In the genomic region with DNA sequence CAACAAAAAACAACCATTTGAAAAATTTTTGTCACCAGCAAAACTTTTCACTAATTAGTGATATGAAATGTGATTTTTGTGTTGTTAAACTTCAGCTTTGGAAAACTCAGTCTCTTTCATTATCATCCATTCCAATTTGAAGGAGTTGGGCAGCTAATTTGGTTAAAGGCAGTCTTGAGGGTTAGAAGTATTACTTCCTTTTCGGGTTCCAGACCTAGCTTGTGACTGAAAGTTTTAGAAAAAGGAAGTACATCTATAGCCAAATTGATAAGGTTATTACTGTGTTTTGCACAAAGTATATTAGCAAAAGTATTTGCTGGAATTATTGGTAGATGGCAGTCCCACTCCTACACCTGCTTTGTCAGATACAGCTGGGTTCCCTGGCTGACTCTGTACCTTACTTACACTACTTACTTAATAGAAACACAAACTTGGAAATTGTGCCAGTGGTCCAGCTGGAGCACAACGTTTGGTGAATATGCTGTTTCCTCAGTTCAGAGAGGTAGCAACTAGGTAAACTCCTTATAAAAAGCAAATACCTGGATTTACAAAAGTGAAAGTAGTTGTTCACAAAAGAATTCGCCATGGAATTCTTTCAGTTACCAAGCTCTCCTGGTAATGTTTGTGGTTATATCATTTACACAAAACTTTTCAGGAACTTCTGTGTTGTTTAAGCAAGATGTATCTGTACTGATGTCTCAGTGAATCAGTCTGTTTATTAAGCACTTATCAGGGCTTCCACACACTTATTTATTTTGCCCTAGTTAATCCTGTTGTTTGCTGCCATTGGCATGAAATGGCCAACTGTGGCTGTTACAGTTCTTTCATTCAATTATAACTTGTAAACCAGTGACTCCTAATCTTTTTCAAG, we compare ENCODE assay signal across 8 cellular contexts. TPM values are rescaled to one million over a fixed set of nuclear protein-coding genes. Genes with fewer than 3 reads are reported as not detected.
DNase-seq lines count a peak whose midpoint lies in the region; ATAC-seq and TF ChIP-seq lines count a peak whose summit lies in the region.

No MANE protein-coding gene starts in this region.

- peaks cover 22% of the 10 kb centered on the region for H3K4me1 ChIP-seq in Karpas-422 (ENCODE audit: low read length)
- no peaks in the 10 kb centered on the region for H3K4me1 ChIP-seq in fibroblast of lung (ENCODE audit: control insufficient read depth, extremely low read depth, insufficient read depth, low read length)

- H3K9ac ChIP-seq in Karpas-422 (ENCODE audit: low read length) (no peak overlapping the region), fibroblast of lung (ENCODE audit: insufficient read depth, low read length) (no peak overlapping the region)

- no peaks in the 10 kb centered on the region for H3K9me3 ChIP-seq in Karpas-422 (ENCODE audit: low read length)
- no peaks in the 10 kb centered on the region for H3K9me3 ChIP-seq in fibroblast of lung (ENCODE audit: control insufficient read depth, insufficient read depth, low read depth, low read length)

- no peaks in the 10 kb centered on the region for H3K9me2 ChIP-seq in Karpas-422 (replicated peaks; ENCODE audit: insufficient read depth, low read length)

- no peak overlapping the region for H3K4me3 ChIP-seq in Karpas-422 (ENCODE audit: low read length)
- H3K4me3 ChIP-seq in fibroblast of lung (replicated peaks in 1 of 4; ENCODE audit: control extremely low read depth in 1 of 4, insufficient read depth in 1 of 4, low read depth in 3 of 4, low read length in 4 of 4): no peak overlapping the region

- H3K4me2 ChIP-seq in Karpas-422 (ENCODE audit: low read depth, low read length, poor library complexity, severe bottlenecking) (peak overlapping the region; percentile 36), fibroblast of lung (ENCODE audit: extremely low read depth, insufficient read depth, low read length) (no peak overlapping the region)

- H3K36me3 ChIP-seq in Karpas-422 (ENCODE audit: insufficient read depth, low read length) (peaks cover 10% of the 10 kb centered on the region; the same call in 1 of the 2 replicates), fibroblast of lung (ENCODE audit: control insufficient read depth, insufficient read depth, low read length) (peaks cover 7% of the 10 kb centered on the region)

- ATAC-seq in GM18498 (IDR thresholded peaks at IDR 0.05; ENCODE audit: unreplicated experiment): peak; percentile 81
- ATAC-seq in GM21737 (IDR thresholded peaks at IDR 0.05; ENCODE audit: unreplicated experiment): peak; percentile 66

- H3K27me3 ChIP-seq in Karpas-422 (ENCODE audit: low read length) (no peaks in the 10 kb centered on the region), fibroblast of lung (ENCODE audit: control insufficient read depth, insufficient read depth, low read length) (no peaks in the 10 kb centered on the region)

- H4K20me1 ChIP-seq in Karpas-422 (ENCODE audit: insufficient read depth, low read depth, low read length) (no peaks in the 10 kb centered on the region), fibroblast of lung (ENCODE audit: control insufficient read depth, extremely low read depth, insufficient read depth, low read length) (no peaks in the 10 kb centered on the region)

- peak overlapping the region; percentile 59 for H3K27ac ChIP-seq in Karpas-422 (ENCODE audit: low read length)
- peak overlapping the region; percentile 31 for H3K27ac ChIP-seq in fibroblast of lung (ENCODE audit: insufficient read depth, low read length)

- peaks cover 3% of the 10 kb centered on the region; the same call in 1 of the 2 replicates for H3K79me2 ChIP-seq in Karpas-422 (ENCODE audit: low read length)
- H3K79me2 ChIP-seq in fibroblast of lung (ENCODE audit: control insufficient read depth, insufficient read depth, low read length): peaks cover 11% of the 10 kb centered on the region

- no peak for TF ChIP-seq CTCF in fibroblast of lung (conservative IDR thresholded peaks at IDR 0.05 in 1 of 2, IDR thresholded peaks at IDR 0.05 in 1 of 2; ENCODE audit: low read depth in 1 of 2, low read length in 2 of 2)

- DNase-seq in Karpas-422: peak; percentile 65
- DNase-seq in fibroblast of lung (ENCODE audit: low read depth in 2 of 2): peak in 1 of 2 donors; percentile 32
- no peak for DNase-seq in HCEC 1CT
- no peak for DNase-seq in NCI-H748 (lab: John Stamatoyannopoulos, UW; ENCODE audit: unreplicated experiment)
- no peak for DNase-seq in stimulated activated CD8-positive, alpha-beta memory T cell treated with anti-CD3 and anti-CD28 coated beads, Interleukin-4, amount 100 ng/mL, for 48 hours
- DNase-seq in DMS114 treated with DMSO at 0.1 percent for 48 hours (lab: John Stamatoyannopoulos, UW; ENCODE audit: unreplicated experiment): no peak

- H2AFZ ChIP-seq in Karpas-422 (ENCODE audit: low read length): no peak overlapping the region
- no peak overlapping the region for H2AFZ ChIP-seq in fibroblast of lung (ENCODE audit: low read length)

RNA-seq across cellular contexts. Expression of gene TIPARP, which starts 31.6 kb away (rescaled TPM):
- 9.5 and 20.4 TPM in 2 replicates for total RNA-seq in Karpas-422 (2014; rRNA removed; shearing (Covaris generic); ENCODE audit: low replicate concordance)
- 15.9 and 22.1 TPM in 2 replicates for total RNA-seq in fibroblast of lung
- polyA plus RNA-seq in fibroblast of lung: 8.6 and 11.8 TPM in 2 replicates
- 7.7 and 10.8 TPM in 2 replicates for polyA plus RNA-seq in fibroblast of lung (2012)
- 5.3 and 9.9 TPM in 2 replicates for polyA minus RNA-seq in fibroblast of lung (ENCODE audit: low replicate concordance)
